ENCODE assay signal across 21 cellular contexts in the genomic region with DNA sequence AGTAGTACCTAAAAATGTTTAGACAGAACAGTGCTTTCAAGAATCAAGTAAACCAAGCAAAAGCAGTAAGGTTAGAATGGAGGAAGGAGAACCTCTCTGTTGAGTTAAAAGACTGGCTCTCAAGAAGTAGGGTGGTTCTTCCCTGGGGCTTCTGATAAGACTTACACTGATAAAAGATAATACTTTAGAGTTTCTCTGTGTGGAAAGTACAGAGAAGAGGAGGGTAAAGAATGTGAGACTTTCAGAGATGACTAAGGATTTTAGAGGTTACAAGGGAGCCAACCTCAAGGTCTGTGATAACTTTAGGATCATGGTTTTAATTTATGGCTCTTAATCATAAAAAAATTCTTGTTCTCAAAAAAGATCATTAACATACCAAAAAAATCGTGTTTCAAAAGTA. TPM values are rescaled to one million over a fixed set of nuclear protein-coding genes. Genes with fewer than 3 reads are reported as not detected.
DNase-seq lines count a peak whose midpoint lies in the region; ATAC-seq, FAIRE-seq and TF ChIP-seq lines count a peak whose summit lies in the region.
"Had no signal": no experiment of that assay in that cellular context is flagged by ENCODE, and none has a peak within 500 bp of the region (broad histone marks: within the 10 kb centered on the region; RNA-seq: fewer than 3 reads in every experiment).

No MANE protein-coding gene starts in this region.

- no peaks in the 10 kb centered on the region for H3K9me3 ChIP-seq in gastroesophageal sphincter
- H3K9me3 ChIP-seq: MG63, prostate gland had no signal

- POLR2A ChIA-PET in activated CD4-positive, alpha-beta T cell treated with anti-CD3 and anti-CD28 coated beads for 36 hours (lab: Charles Lee), result no interaction called here
- POLR2A ChIA-PET in activated CD4-positive, alpha-beta memory T cell treated with anti-CD3 and anti-CD28 coated beads for 36 hours (lab: Charles Lee), result no interaction called here

- CTCF ChIA-PET in activated CD4-positive, alpha-beta T cell treated with anti-CD3 and anti-CD28 coated beads for 36 hours (lab: Charles Lee), result interaction anchor here (0.8 to 1.9 kb wide), 5 partner anchors 10 to 203 kb away, joined by 3 to 5 read pairs (median 3); no protein-coding TSS in a partner anchor
- CTCF ChIA-PET in activated CD4-positive, alpha-beta memory T cell treated with anti-CD3 and anti-CD28 coated beads for 36 hours (lab: Charles Lee), result interaction anchor here (1.5 kb wide), 1 partner anchor 21 kb away, joined by 5 read pairs; no protein-coding TSS in a partner anchor

- H3K27ac ChIP-seq in gastroesophageal sphincter, result no peak overlapping the region
- H3K27ac ChIP-seq: prostate gland, WERI-Rb-1 had no signal

- TF ChIP-seq POLR2A in gastroesophageal sphincter (IDR thresholded peaks at IDR 0.05), result no peak

- no peaks in the 10 kb centered on the region for H3K27me3 ChIP-seq in gastroesophageal sphincter
- H3K27me3 ChIP-seq: MG63 had no signal

- intact Hi-C loops in activated CD4-positive, alpha-beta T cell treated with anti-CD3 and anti-CD28 coated beads for 36 hours (cut with DNase I, micrococcal nuclease), result no loop called here
- intact Hi-C loops in activated CD4-positive, alpha-beta memory T cell treated with anti-CD3 and anti-CD28 coated beads for 36 hours (cut with micrococcal nuclease), result no loop called here

- no peak overlapping the region for H3K4me3 Mint-ChIP-seq in activated CD4-positive, alpha-beta T cell treated with anti-CD3 and anti-CD28 coated beads for 36 hours
- H3K4me3 Mint-ChIP-seq in activated CD4-positive, alpha-beta memory T cell treated with anti-CD3 and anti-CD28 coated beads for 36 hours, result no peak overlapping the region
- H3K4me3 Mint-ChIP-seq: mesothelial cell of epicardium, neural crest cell had no signal

- FAIRE-seq in GM19239 (lab: Jason Lieb, UNC), result peak; percentile 82
- FAIRE-seq: HepG2 had no signal

- H3K4me1 Mint-ChIP-seq in activated CD4-positive, alpha-beta T cell treated with anti-CD3 and anti-CD28 coated beads for 36 hours, result peaks cover 45% of the 10 kb centered on the region
- H3K4me1 Mint-ChIP-seq in activated CD4-positive, alpha-beta memory T cell treated with anti-CD3 and anti-CD28 coated beads for 36 hours (ENCODE audit: low read depth), result peaks cover 49% of the 10 kb centered on the region
- H3K4me1 Mint-ChIP-seq: mesothelial cell of epicardium, neural crest cell had no signal

- peak; percentile 56 for ATAC-seq in activated CD4-positive, alpha-beta T cell treated with anti-CD3 and anti-CD28 coated beads for 36 hours
- ATAC-seq in gastroesophageal sphincter, result no peak
- ATAC-seq: esophagus mucosa, HCT116, HepG2, left colon had no signal

- no peak for TF ChIP-seq EP300 in gastroesophageal sphincter (IDR thresholded peaks at IDR 0.05)

- no peaks in the 10 kb centered on the region for H3K27me3 Mint-ChIP-seq in activated CD4-positive, alpha-beta T cell treated with anti-CD3 and anti-CD28 coated beads for 36 hours
- H3K27me3 Mint-ChIP-seq in activated CD4-positive, alpha-beta memory T cell treated with anti-CD3 and anti-CD28 coated beads for 36 hours, result no peaks in the 10 kb centered on the region

- no peak for DNase-seq in activated CD4-positive, alpha-beta T cell treated with anti-CD3 and anti-CD28 coated beads for 36 hours
- no peak for DNase-seq in activated CD4-positive, alpha-beta T cell treated with anti-CD3 and anti-CD28 coated beads for 1 hour
- DNase-seq in GM19239 (ENCODE audit: insufficient read length, low spot score) (no peak), fibroblast of the aortic adventitia (ENCODE audit: low read depth) (peak; percentile 9), GM13976 (ENCODE audit: low spot score) (no peak), NCI-H510A treated with DMSO at 0.1 percent for 48 hours (lab: John Stamatoyannopoulos, UW) (no peak)
- no peak for DNase-seq in activated CD4-positive, alpha-beta memory T cell treated with anti-CD3 and anti-CD28 coated beads for 36 hours
- DNase-seq: Calu3, left colon, MG63, NCI-H2171 treated with DMSO at 0.1 percent for 48 hours, NCI-H748 treated with DMSO at 0.1 percent for 48 hours, SHP77 treated with DMSO at 0.1 percent for 48 hours, WERI-Rb-1 had no signal

- WGBS in gastroesophageal sphincter (ENCODE audit: low coverage in 1 of 2), 2 donors, result 70 to 78% methylated on average over 1 of the region's 1 CpG

- no peaks in the 10 kb centered on the region for H3K9me3 Mint-ChIP-seq in activated CD4-positive, alpha-beta T cell treated with anti-CD3 and anti-CD28 coated beads for 36 hours (ENCODE audit: low read depth)
- no peaks in the 10 kb centered on the region for H3K9me3 Mint-ChIP-seq in activated CD4-positive, alpha-beta memory T cell treated with anti-CD3 and anti-CD28 coated beads for 36 hours

- in situ Hi-C loops in GM13976 (cut with MboI; ENCODE audit: low sequenced_read_pairs, unreplicated experiment), result no loop called here

- H3K27ac Mint-ChIP-seq in activated CD4-positive, alpha-beta T cell treated with anti-CD3 and anti-CD28 coated beads for 36 hours, result no peak overlapping the region
- H3K27ac Mint-ChIP-seq in activated CD4-positive, alpha-beta memory T cell treated with anti-CD3 and anti-CD28 coated beads for 36 hours, result peak overlapping the region; percentile 31
- H3K27ac Mint-ChIP-seq: mesothelial cell of epicardium had no signal

- H3K36me3 ChIP-seq in gastroesophageal sphincter, result peaks cover 4 to 82% of the 10 kb centered on the region in 2 donors

- TF ChIP-seq CTCF in fibroblast of the aortic adventitia (IDR thresholded peaks at IDR 0.05; ENCODE audit: insufficient read depth, low read length), result no peak
- no peak for TF ChIP-seq CTCF in gastroesophageal sphincter (IDR thresholded peaks at IDR 0.05)
- TF ChIP-seq CTCF in GM13976 (IDR thresholded peaks at IDR 0.05; ENCODE audit: borderline replicate concordance, control extremely low read depth, extremely low read depth, insufficient read depth, missing control alignments), result no peak

- no peaks in the 10 kb centered on the region for H3K4me1 ChIP-seq in gastroesophageal sphincter
- H3K4me1 ChIP-seq: prostate gland had no signal

- peaks cover 55% of the 10 kb centered on the region for H3K36me3 Mint-ChIP-seq in activated CD4-positive, alpha-beta T cell treated with anti-CD3 and anti-CD28 coated beads for 36 hours (ENCODE audit: low read depth)
- H3K36me3 Mint-ChIP-seq in activated CD4-positive, alpha-beta memory T cell treated with anti-CD3 and anti-CD28 coated beads for 36 hours, result peaks cover 50% of the 10 kb centered on the region

- H3K4me3 ChIP-seq in fibroblast of the aortic adventitia (ENCODE audit: low read depth, low read length) (no peak overlapping the region), gastroesophageal sphincter (no peak overlapping the region)
- H3K4me3 ChIP-seq: MG63, prostate gland had no signal

RNA-seq across cellular contexts. Expression of gene ALDH8A1, which starts 30.9 kb away (rescaled TPM):
- total RNA-seq in activated CD4-positive, alpha-beta T cell treated with anti-CD3 and anti-CD28 coated beads for 36 hours, result 1 to 10 TPM in 1 of 2 experiments, under 1 TPM in 1; 0.67 to 1.7 TPM
- total RNA-seq in activated CD4-positive, alpha-beta memory T cell treated with anti-CD3 and anti-CD28 coated beads for 36 hours, result under 1 TPM; 0.24 to 0.81 TPM
- total RNA-seq in fibroblast of the aortic adventitia (ENCODE audit: low replicate concordance), result 0.09 and 0.16 TPM in 2 replicates
- 10 to 100 TPM in 1 of 4 donors, 1 to 10 TPM in 3; 1.2 to 21.8 (median 2.5) TPM for total RNA-seq in gastroesophageal sphincter
